In the genomic region with DNA sequence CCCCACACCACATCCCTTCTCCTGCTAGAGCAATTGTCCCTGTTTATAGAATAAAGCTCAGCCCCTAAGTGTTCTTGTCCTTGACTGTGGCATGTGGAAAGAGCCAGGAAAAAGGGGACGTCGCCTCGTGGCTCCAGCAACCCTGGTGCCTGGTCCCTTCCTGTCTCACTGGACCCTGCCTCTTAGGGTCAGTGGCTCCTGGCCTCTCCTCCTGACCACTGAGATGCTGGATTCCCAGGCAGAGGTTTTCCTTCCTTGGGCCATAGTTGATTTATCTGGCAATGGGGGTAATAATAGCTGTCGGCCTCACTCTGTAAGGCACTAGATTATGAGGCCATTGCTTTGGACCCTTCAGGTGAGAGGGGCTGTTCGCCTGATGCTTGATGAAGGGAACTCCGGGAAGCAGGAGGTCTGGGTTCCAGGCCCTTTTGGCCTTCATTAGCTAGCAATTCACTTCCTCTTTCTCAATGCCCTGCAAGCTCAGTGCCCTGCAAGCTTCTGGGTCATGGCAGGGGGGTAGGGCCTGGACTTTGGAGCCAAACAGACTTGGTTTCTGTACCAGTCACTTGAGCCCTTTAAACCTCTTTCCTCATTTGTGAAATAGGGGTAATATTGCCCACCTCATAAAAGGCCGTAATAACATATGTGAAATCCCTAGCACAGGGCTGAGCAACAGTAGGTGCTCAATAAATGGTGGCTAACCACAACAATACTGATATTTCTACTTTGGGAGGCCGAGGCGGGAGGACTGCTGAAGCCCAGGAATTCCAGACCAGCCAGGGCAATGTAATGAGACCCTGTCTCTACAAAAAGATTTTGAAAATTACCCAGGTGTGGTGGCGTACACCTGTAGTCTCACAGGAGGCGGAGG, we compare ENCODE assay signal across 8 cellular contexts. TPM values are rescaled to one million over a fixed set of nuclear protein-coding genes. Genes with fewer than 3 reads are reported as not detected.
A peak's percentile ranks its signal among the peaks of the same experiment; 100 is the strongest.
DNase-seq lines count a peak whose midpoint lies in the region; ATAC-seq and TF ChIP-seq lines count a peak whose summit lies in the region.

No MANE protein-coding gene starts in this region.

- peaks cover 55% of the 10 kb centered on the region for H3K79me2 ChIP-seq in GM23248 (ENCODE audit: insufficient read depth)
- peaks cover 8% of the 10 kb centered on the region for H3K79me2 ChIP-seq in fibroblast of lung (ENCODE audit: control insufficient read depth, insufficient read depth, low read length)

- H3K4me2 ChIP-seq in GM23248 (ENCODE audit: unreplicated experiment): peak overlapping the region; percentile 86
- H3K4me2 ChIP-seq in fibroblast of lung (ENCODE audit: extremely low read depth, insufficient read depth, low read length): peak overlapping the region; percentile 86

- no peaks in the 10 kb centered on the region for H3F3A ChIP-seq in GM23248 (ENCODE audit: insufficient read depth)

- no peak for ATAC-seq in GM19351 (IDR thresholded peaks at IDR 0.05; ENCODE audit: unreplicated experiment)

- H4K20me1 ChIP-seq in GM23248 (ENCODE audit: insufficient read depth) (no peaks in the 10 kb centered on the region), fibroblast of lung (ENCODE audit: control insufficient read depth, extremely low read depth, insufficient read depth, low read length) (no peaks in the 10 kb centered on the region)

- 75 to 82% methylated on average over 11 of the region's 11 CpGs for WGBS in GM23248 (ENCODE audit: low coverage in 1 of 2, low lambda C conversion rate in 2 of 2, missing lambda C conversion rate in 2 of 2), 2 experiments

- H3K27me3 ChIP-seq in GM23248 (replicated peaks; ENCODE audit: insufficient read depth): no peaks in the 10 kb centered on the region
- no peaks in the 10 kb centered on the region for H3K27me3 ChIP-seq in fibroblast of lung (ENCODE audit: control insufficient read depth, insufficient read depth, low read length)

- peaks cover 15% of the 10 kb centered on the region for H3K4me1 ChIP-seq in GM23248 (ENCODE audit: insufficient read depth)
- H3K4me1 ChIP-seq in fibroblast of lung (ENCODE audit: control insufficient read depth, extremely low read depth, insufficient read depth, low read length): no peaks in the 10 kb centered on the region

- in situ Hi-C loops in GM23248 (cut with MboI): no loop called here

- peaks cover 6% of the 10 kb centered on the region; the same call in 1 of the 2 replicates for H3K36me3 ChIP-seq in GM23248 (ENCODE audit: low read depth)
- H3K36me3 ChIP-seq in fibroblast of lung (ENCODE audit: control insufficient read depth, insufficient read depth, low read length): no peaks in the 10 kb centered on the region

- H3K27ac ChIP-seq in GM23248: no peak overlapping the region
- peak overlapping the region; percentile 79 for H3K27ac ChIP-seq in fibroblast of lung (ENCODE audit: insufficient read depth, low read length)

- DNase-seq in GM23248: no peak
- peak; percentile 53 for DNase-seq in RPMI8226
- no peak for DNase-seq in fibroblast of lung (ENCODE audit: low read depth in 2 of 2)
- DNase-seq in retinal pigment epithelial cell (ENCODE audit: low read depth): no peak
- no peak for DNase-seq in ureter (ENCODE audit: low spot score)
- no peak for DNase-seq in NCI-H2107 (lab: John Stamatoyannopoulos, UW)
- no peak for DNase-seq in NCI-H526 (lab: John Stamatoyannopoulos, UW)

- H3K9me2 ChIP-seq in GM23248 (ENCODE audit: insufficient read depth): no peaks in the 10 kb centered on the region

- H3K9me3 ChIP-seq in GM23248 (ENCODE audit: low read depth) (no peaks in the 10 kb centered on the region), fibroblast of lung (ENCODE audit: control insufficient read depth, insufficient read depth, low read depth, low read length) (no peaks in the 10 kb centered on the region)

- H3K4me3 ChIP-seq in GM23248 (peak overlapping the region; percentile 81), fibroblast of lung (replicated peaks in 1 of 4; ENCODE audit: control extremely low read depth in 1 of 4, insufficient read depth in 1 of 4, low read depth in 3 of 4, low read length in 4 of 4) (peak overlapping the region; percentile 69 to 84 (median 76)), retinal pigment epithelial cell (ENCODE audit: low read length) (peak overlapping the region; percentile 88)

- peak overlapping the region; percentile 79 for H2AFZ ChIP-seq in GM23248
- H2AFZ ChIP-seq in fibroblast of lung (ENCODE audit: low read length): peak overlapping the region; percentile 20

- TF ChIP-seq CTCF in fibroblast of lung (conservative IDR thresholded peaks at IDR 0.05 in 1 of 2, IDR thresholded peaks at IDR 0.05 in 1 of 2; ENCODE audit: low read depth in 1 of 2, low read length in 2 of 2): no peak
- no peak for TF ChIP-seq CTCF in retinal pigment epithelial cell (conservative IDR thresholded peaks at IDR 0.05; ENCODE audit: low read depth, low read length)

- H3K9ac ChIP-seq in GM23248 (peak overlapping the region; percentile 79), fibroblast of lung (ENCODE audit: insufficient read depth, low read length) (peak overlapping the region; percentile 73)

RNA-seq across cellular contexts. Expression of gene ASL, which starts 1.1 kb away (rescaled TPM):
- total RNA-seq in GM23248 (2014; rRNA removed; shearing (Covaris generic)): 66.1 and 81.0 TPM in 2 replicates
- polyA plus RNA-seq in GM23248 (2016; fragmentation: Nextera tagmentation; extraction: Ambion mirVana) (54.5 and 55.4 TPM in 2 replicates), fibroblast of lung (23.4 and 27.0 TPM in 2 replicates)
- total RNA-seq in fibroblast of lung (18.7 and 36.0 TPM in 2 replicates), ureter (50.4 TPM)
- polyA plus RNA-seq in fibroblast of lung (2012): 37.0 and 41.6 TPM in 2 replicates
- 51.2 and 65.8 TPM in 2 replicates for polyA minus RNA-seq in fibroblast of lung (ENCODE audit: low replicate concordance)

RNA-seq across cellular contexts. Expression of gene CRCP, which starts 38.0 kb away (rescaled TPM):
- total RNA-seq in GM23248 (2014; rRNA removed; shearing (Covaris generic)): 28.6 and 39.5 TPM in 2 replicates
- polyA plus RNA-seq in GM23248 (2016; fragmentation: Nextera tagmentation; extraction: Ambion mirVana): 31.3 and 35.4 TPM in 2 replicates
- total RNA-seq in fibroblast of lung: 27.7 and 38.3 TPM in 2 replicates
- 32.9 and 34.9 TPM in 2 replicates for polyA plus RNA-seq in fibroblast of lung
- 18.5 and 32.3 TPM in 2 replicates for polyA plus RNA-seq in fibroblast of lung (2012)
- polyA minus RNA-seq in fibroblast of lung (ENCODE audit: low replicate concordance): 13.7 and 22.6 TPM in 2 replicates
- total RNA-seq in ureter: 43.6 TPM
